Comparison of ENCODE assay signal across 1 cellular context in the genomic region with DNA sequence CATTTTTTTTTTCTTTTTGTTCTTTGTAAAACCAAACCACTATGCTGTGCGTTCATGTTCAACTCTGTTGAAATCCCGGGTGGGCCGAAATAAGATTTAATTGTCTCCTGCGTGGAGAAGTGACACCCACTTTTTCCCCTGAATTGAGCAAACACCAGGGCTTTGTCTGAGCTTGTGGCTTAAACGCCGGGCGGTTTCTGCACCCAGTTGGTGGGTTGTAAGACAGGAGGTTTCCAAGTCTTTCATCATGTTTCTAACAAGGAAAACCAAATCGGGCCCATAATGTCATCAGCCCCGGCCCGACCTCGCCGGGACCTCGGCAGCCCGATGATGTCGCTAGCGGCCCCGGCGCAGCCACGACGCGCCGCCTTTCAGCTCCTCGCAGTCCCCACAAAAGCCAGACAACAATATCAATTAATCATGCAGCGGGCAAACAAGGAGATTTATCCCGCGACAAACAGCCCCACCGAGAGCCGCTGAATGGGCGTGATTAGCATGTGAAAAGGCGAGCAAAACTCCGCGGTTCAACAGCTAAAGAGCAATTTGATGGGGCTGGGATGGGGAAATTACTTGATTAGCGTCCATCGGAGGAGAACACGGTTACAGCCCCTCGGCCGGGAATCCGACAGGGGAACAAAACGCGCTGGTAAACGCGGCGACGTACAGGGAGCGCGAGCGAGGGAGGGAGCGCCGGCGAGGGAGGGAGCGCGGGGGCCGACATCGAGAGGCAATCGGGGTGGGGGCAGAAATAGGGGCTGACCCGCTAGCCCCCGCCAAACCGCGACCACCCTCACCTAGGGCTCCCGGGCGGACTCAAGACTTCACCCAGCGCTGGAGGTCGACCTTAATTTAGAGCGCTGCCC.
A peak's percentile ranks its signal among the peaks of the same experiment; 100 is the strongest.
TF ChIP-seq lines count a peak whose summit lies in the region.

No MANE protein-coding gene starts in this region.

TF ChIP-seq in H1, 55 proteins besides CTCF, POLR2A, EP300 and RAD21 (continued from another document):
- no peak for TF ChIP-seq SRF (IDR thresholded peaks at IDR 0.05; ENCODE audit: low read depth, low read length)
- TF ChIP-seq SUZ12 (IDR thresholded peaks at IDR 0.05; ENCODE audit: low read length): peak; percentile 68
- TF ChIP-seq KDM1A (IDR thresholded peaks at IDR 0.05; ENCODE audit: borderline replicate concordance, low read length): 0 out of 2 replicates have a peak, but pooled peaks have one; percentile 11
- no peak for TF ChIP-seq GABPA (IDR thresholded peaks at IDR 0.05; ENCODE audit: borderline replicate concordance, insufficient read depth, low read length)
- no peak for TF ChIP-seq TBP (IDR thresholded peaks at IDR 0.05; ENCODE audit: low read depth, low read length)
- no peak for TF ChIP-seq SP2 (IDR thresholded peaks at IDR 0.05; ENCODE audit: low read length)
- TF ChIP-seq SIRT6 (IDR thresholded peaks at IDR 0.05; ENCODE audit: low read length): no peak
- no peak for TF ChIP-seq CBX8 (IDR thresholded peaks at IDR 0.05; ENCODE audit: borderline replicate concordance, low read depth, low read length)
- TF ChIP-seq RBBP5 (IDR thresholded peaks at IDR 0.05; ENCODE audit: borderline replicate concordance, low read depth, low read length): peak; percentile 70; the same call in 1 of the 2 replicates
- no peak for TF ChIP-seq RXRA (IDR thresholded peaks at IDR 0.05; ENCODE audit: insufficient read depth, low read depth, low read length)
- TF ChIP-seq SIN3A (conservative IDR thresholded peaks at IDR 0.05 in 1 of 2, IDR thresholded peaks at IDR 0.05 in 1 of 2; ENCODE audit: low read depth in 1 of 2, low read length in 2 of 2): 0 out of 4 replicates have a peak, but pooled peaks of 1 of the 2 experiments have one; percentile 4
- no peak for TF ChIP-seq SP1 (IDR thresholded peaks at IDR 0.05; ENCODE audit: low read depth, low read length)
- TF ChIP-seq KDM5A (IDR thresholded peaks at IDR 0.05; ENCODE audit: low read length): no peak
- TF ChIP-seq POU5F1 (IDR thresholded peaks at IDR 0.05; ENCODE audit: low read depth, low read length): no peak
- TF ChIP-seq HDAC2 (IDR thresholded peaks at IDR 0.05; ENCODE audit: borderline replicate concordance in 1 of 2, low read depth in 2 of 2, low read length in 2 of 2): peak in 1 of 2 experiments; percentile 32; a peak in 3 of 4 replicates
- no peak for TF ChIP-seq TCF12 (IDR thresholded peaks at IDR 0.05; ENCODE audit: low read depth, low read length)
- TF ChIP-seq CEBPB (IDR thresholded peaks at IDR 0.05; ENCODE audit: low read depth, low read length): no peak
- TF ChIP-seq ASH2L (IDR thresholded peaks at IDR 0.05; ENCODE audit: low read length): peak; percentile 59
- TF ChIP-seq NANOG (IDR thresholded peaks at IDR 0.05; ENCODE audit: insufficient read depth, low read depth, low read length, poor library complexity, severe bottlenecking): peak; percentile 93
- no peak for TF ChIP-seq NRF1 (IDR thresholded peaks at IDR 0.05; ENCODE audit: low read depth, low read length)
- no peak for TF ChIP-seq SIX5 (IDR thresholded peaks at IDR 0.05; ENCODE audit: low read depth, low read length)
- no peak for TF ChIP-seq EZH2 (IDR thresholded peaks at IDR 0.05; ENCODE audit: low read depth, low read length, severe bottlenecking)
- TF ChIP-seq, protein P1, sequence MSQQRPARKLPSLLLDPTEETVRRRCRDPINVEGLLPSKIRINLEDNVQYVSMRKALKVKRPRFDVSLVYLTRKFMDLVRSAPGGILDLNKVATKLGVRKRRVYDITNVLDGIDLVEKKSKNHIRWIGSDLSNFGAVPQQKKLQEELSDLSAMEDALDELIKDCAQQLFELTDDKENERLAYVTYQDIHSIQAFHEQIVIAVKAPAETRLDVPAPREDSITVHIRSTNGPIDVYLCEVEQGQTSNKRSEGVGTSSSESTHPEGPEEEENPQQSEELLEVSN (IDR thresholded peaks at IDR 0.05): no peak
- no peak for TF ChIP-seq JUN (IDR thresholded peaks at IDR 0.05; ENCODE audit: low read depth, low read length)
- no peak for TF ChIP-seq SAP30 (IDR thresholded peaks at IDR 0.05; ENCODE audit: insufficient read depth, insufficient replicate concordance, low read length)
- no peak for TF ChIP-seq TEAD4 (IDR thresholded peaks at IDR 0.05; ENCODE audit: low read depth, low read length)
- peak; percentile 65 for TF ChIP-seq RNF2 (IDR thresholded peaks at IDR 0.05; ENCODE audit: borderline replicate concordance, low read depth, low read length, missing control alignments, poor library complexity, severe bottlenecking)
- peak in 1 of 2 experiments; percentile 27 for TF ChIP-seq BCL11A (IDR thresholded peaks at IDR 0.05; ENCODE audit: low read depth in 2 of 2, low read length in 2 of 2)
- no peak for TF ChIP-seq FOSL1 (IDR thresholded peaks at IDR 0.05; ENCODE audit: insufficient read depth, low read depth, low read length)
- TF ChIP-seq CHD1 (IDR thresholded peaks at IDR 0.05; ENCODE audit: low read depth, low read length): no peak
- TF ChIP-seq CHD2 (IDR thresholded peaks at IDR 0.05; ENCODE audit: low read length): no peak
- no peak for TF ChIP-seq TAF7 (optimal IDR thresholded peaks at IDR 0.05; ENCODE audit: borderline replicate concordance, low read depth, low read length)
- no peak for TF ChIP-seq BACH1 (IDR thresholded peaks at IDR 0.05; ENCODE audit: low read length)
- TF ChIP-seq, protein P2, sequence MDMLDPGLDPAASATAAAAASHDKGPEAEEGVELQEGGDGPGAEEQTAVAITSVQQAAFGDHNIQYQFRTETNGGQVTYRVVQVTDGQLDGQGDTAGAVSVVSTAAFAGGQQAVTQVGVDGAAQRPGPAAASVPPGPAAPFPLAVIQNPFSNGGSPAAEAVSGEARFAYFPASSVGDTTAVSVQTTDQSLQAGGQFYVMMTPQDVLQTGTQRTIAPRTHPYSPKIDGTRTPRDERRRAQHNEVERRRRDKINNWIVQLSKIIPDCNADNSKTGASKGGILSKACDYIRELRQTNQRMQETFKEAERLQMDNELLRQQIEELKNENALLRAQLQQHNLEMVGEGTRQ (IDR thresholded peaks at IDR 0.05; ENCODE audit: low read length): no peak
- no peak for TF ChIP-seq POLR2AphosphoS5 (IDR thresholded peaks at IDR 0.05; ENCODE audit: low read depth, low read length)
- no peak for TF ChIP-seq KDM4A (IDR thresholded peaks at IDR 0.05; ENCODE audit: low read depth, low read length, severe bottlenecking)
- no peak for TF ChIP-seq MAFK (IDR thresholded peaks at IDR 0.05; ENCODE audit: low read depth, low read length)
- TF ChIP-seq RFX5 (IDR thresholded peaks at IDR 0.05; ENCODE audit: borderline replicate concordance, low read depth, low read length): no peak
- no peak for TF ChIP-seq BRCA1 (IDR thresholded peaks at IDR 0.05; ENCODE audit: low read depth, low read length)
- TF ChIP-seq TAF1 (IDR thresholded peaks at IDR 0.05; ENCODE audit: low read depth, low read length): no peak; the same call in none of the 2 replicates
- TF ChIP-seq CTBP2 (IDR thresholded peaks at IDR 0.05; ENCODE audit: borderline replicate concordance, insufficient read depth, insufficient read length, low read length): peak; percentile 42
- TF ChIP-seq, protein P3, sequence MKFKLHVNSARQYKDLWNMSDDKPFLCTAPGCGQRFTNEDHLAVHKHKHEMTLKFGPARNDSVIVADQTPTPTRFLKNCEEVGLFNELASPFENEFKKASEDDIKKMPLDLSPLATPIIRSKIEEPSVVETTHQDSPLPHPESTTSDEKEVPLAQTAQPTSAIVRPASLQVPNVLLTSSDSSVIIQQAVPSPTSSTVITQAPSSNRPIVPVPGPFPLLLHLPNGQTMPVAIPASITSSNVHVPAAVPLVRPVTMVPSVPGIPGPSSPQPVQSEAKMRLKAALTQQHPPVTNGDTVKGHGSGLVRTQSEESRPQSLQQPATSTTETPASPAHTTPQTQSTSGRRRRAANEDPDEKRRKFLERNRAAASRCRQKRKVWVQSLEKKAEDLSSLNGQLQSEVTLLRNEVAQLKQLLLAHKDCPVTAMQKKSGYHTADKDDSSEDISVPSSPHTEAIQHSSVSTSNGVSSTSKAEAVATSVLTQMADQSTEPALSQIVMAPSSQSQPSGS (IDR thresholded peaks at IDR 0.05; ENCODE audit: low read length): no peak
- TF ChIP-seq SP4 (IDR thresholded peaks at IDR 0.05; ENCODE audit: low read length): no peak
- no peak for TF ChIP-seq HDAC6 (IDR thresholded peaks at IDR 0.05; ENCODE audit: low read depth, low read length)
- TF ChIP-seq, protein P4, sequence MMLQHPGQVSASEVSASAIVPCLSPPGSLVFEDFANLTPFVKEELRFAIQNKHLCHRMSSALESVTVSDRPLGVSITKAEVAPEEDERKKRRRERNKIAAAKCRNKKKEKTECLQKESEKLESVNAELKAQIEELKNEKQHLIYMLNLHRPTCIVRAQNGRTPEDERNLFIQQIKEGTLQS (IDR thresholded peaks at IDR 0.05; ENCODE audit: insufficient read depth, low read depth, low read length): 0 out of 2 replicates have a peak, but pooled peaks have one; percentile 13
- 0 out of 2 replicates have a peak, but pooled peaks have one; percentile 27 for TF ChIP-seq PHF8 (conservative IDR thresholded peaks at IDR 0.05; ENCODE audit: low read depth, low read length)
- no peak for TF ChIP-seq ZNF274 (IDR thresholded peaks at IDR 0.05; ENCODE audit: borderline replicate concordance, extremely low read depth, low read length)
- TF ChIP-seq, protein P5, sequence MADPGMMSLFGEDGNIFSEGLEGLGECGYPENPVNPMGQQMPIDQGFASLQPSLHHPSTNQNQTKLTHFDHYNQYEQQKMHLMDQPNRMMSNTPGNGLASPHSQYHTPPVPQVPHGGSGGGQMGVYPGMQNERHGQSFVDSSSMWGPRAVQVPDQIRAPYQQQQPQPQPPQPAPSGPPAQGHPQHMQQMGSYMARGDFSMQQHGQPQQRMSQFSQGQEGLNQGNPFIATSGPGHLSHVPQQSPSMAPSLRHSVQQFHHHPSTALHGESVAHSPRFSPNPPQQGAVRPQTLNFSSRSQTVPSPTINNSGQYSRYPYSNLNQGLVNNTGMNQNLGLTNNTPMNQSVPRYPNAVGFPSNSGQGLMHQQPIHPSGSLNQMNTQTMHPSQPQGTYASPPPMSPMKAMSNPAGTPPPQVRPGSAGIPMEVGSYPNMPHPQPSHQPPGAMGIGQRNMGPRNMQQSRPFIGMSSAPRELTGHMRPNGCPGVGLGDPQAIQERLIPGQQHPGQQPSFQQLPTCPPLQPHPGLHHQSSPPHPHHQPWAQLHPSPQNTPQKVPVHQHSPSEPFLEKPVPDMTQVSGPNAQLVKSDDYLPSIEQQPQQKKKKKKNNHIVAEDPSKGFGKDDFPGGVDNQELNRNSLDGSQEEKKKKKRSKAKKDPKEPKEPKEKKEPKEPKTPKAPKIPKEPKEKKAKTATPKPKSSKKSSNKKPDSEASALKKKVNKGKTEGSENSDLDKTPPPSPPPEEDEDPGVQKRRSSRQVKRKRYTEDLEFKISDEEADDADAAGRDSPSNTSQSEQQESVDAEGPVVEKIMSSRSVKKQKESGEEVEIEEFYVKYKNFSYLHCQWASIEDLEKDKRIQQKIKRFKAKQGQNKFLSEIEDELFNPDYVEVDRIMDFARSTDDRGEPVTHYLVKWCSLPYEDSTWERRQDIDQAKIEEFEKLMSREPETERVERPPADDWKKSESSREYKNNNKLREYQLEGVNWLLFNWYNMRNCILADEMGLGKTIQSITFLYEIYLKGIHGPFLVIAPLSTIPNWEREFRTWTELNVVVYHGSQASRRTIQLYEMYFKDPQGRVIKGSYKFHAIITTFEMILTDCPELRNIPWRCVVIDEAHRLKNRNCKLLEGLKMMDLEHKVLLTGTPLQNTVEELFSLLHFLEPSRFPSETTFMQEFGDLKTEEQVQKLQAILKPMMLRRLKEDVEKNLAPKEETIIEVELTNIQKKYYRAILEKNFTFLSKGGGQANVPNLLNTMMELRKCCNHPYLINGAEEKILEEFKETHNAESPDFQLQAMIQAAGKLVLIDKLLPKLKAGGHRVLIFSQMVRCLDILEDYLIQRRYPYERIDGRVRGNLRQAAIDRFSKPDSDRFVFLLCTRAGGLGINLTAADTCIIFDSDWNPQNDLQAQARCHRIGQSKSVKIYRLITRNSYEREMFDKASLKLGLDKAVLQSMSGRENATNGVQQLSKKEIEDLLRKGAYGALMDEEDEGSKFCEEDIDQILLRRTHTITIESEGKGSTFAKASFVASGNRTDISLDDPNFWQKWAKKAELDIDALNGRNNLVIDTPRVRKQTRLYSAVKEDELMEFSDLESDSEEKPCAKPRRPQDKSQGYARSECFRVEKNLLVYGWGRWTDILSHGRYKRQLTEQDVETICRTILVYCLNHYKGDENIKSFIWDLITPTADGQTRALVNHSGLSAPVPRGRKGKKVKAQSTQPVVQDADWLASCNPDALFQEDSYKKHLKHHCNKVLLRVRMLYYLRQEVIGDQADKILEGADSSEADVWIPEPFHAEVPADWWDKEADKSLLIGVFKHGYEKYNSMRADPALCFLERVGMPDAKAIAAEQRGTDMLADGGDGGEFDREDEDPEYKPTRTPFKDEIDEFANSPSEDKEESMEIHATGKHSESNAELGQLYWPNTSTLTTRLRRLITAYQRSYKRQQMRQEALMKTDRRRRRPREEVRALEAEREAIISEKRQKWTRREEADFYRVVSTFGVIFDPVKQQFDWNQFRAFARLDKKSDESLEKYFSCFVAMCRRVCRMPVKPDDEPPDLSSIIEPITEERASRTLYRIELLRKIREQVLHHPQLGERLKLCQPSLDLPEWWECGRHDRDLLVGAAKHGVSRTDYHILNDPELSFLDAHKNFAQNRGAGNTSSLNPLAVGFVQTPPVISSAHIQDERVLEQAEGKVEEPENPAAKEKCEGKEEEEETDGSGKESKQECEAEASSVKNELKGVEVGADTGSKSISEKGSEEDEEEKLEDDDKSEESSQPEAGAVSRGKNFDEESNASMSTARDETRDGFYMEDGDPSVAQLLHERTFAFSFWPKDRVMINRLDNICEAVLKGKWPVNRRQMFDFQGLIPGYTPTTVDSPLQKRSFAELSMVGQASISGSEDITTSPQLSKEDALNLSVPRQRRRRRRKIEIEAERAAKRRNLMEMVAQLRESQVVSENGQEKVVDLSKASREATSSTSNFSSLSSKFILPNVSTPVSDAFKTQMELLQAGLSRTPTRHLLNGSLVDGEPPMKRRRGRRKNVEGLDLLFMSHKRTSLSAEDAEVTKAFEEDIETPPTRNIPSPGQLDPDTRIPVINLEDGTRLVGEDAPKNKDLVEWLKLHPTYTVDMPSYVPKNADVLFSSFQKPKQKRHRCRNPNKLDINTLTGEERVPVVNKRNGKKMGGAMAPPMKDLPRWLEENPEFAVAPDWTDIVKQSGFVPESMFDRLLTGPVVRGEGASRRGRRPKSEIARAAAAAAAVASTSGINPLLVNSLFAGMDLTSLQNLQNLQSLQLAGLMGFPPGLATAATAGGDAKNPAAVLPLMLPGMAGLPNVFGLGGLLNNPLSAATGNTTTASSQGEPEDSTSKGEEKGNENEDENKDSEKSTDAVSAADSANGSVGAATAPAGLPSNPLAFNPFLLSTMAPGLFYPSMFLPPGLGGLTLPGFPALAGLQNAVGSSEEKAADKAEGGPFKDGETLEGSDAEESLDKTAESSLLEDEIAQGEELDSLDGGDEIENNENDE (IDR thresholded peaks at IDR 0.05; ENCODE audit: insufficient replicate concordance, low read length): no peak
- no peak for TF ChIP-seq EGR1 (IDR thresholded peaks at IDR 0.05; ENCODE audit: borderline replicate concordance, low read depth, low read length)
- 0 out of 2 replicates have a peak, but pooled peaks have one; percentile 14 for TF ChIP-seq YY1 (IDR thresholded peaks at IDR 0.05; ENCODE audit: low read depth, low read length)
- TF ChIP-seq CREB1 (IDR thresholded peaks at IDR 0.05): peak; percentile 78
- no peak for TF ChIP-seq JUND (IDR thresholded peaks at IDR 0.05; ENCODE audit: low read length)
- TF ChIP-seq, protein P6, sequence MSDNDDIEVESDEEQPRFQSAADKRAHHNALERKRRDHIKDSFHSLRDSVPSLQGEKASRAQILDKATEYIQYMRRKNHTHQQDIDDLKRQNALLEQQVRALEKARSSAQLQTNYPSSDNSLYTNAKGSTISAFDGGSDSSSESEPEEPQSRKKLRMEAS (IDR thresholded peaks at IDR 0.05): peak; percentile 43; the same call in 1 of the 2 replicates
- no peak for TF ChIP-seq GTF2F1 (IDR thresholded peaks at IDR 0.05; ENCODE audit: borderline replicate concordance, low read depth, low read length)
TF ChIP-seq in H1: peak in this region for 15.
